Comparison of ENCODE assay signal across 8 cellular contexts in genomic region chr2:98520806-98521205, GRCh38.
"Had no signal": no experiment of that assay in that cellular context is flagged by ENCODE, and none has a peak within 500 bp of the region (broad histone marks: within the 10 kb centered on the region; RNA-seq: fewer than 3 reads in every experiment).

No MANE protein-coding gene starts in this region.

- H3K36me3 ChIP-seq: HAP-1 had no signal

- H3K27ac Mint-ChIP-seq: HFFc6, IgD-negative memory B cell had no signal

- H3K27me3 Mint-ChIP-seq: IgD-negative memory B cell had no signal

- DNase-seq: GM23248, GOT3, H7, HFFc6 had no signal

- H3K27ac ChIP-seq: GM23248, HL-60 had no signal

- H3K9me3 ChIP-seq: HAP-1 had no signal

- H3K9me3 Mint-ChIP-seq: HFFc6 had no signal

- H3K4me3 ChIP-seq: GM23248, HAP-1 had no signal

- H3K4me1 ChIP-seq: HAP-1 had no signal

- FAIRE-seq: HepG2 had no signal

- H3K4me3 Mint-ChIP-seq: HFFc6, IgD-negative memory B cell had no signal
